In genomic region chr16:48358419-48358818, GRCh38 we compare ENCODE assay signal across 14 cellular contexts. TPM values are rescaled to one million over a fixed set of nuclear protein-coding genes. Genes with fewer than 3 reads are reported as not detected.
A peak's percentile ranks its signal among the peaks of the same experiment; 100 is the strongest.
DNase-seq lines count a peak whose midpoint lies in the region; ATAC-seq, FAIRE-seq and TF ChIP-seq lines count a peak whose summit lies in the region.
"Had no signal": no experiment of that assay in that cellular context is flagged by ENCODE, and none has a peak within 500 bp of the region (broad histone marks: within the 10 kb centered on the region; RNA-seq: fewer than 3 reads in every experiment).

No MANE protein-coding gene starts in this region.

- POLR2A ChIA-PET in WTC11 (lab: Charles Lee) (interaction anchor here (0.6 kb wide), 1 partner anchor 156 kb away, joined by 3 read pairs; no protein-coding TSS in a partner anchor), HepG2 (lab: Yijun Ruan, JAX) (no interaction called here)

- H3K4me1 ChIP-seq in HepG2 (ENCODE audit: insufficient read depth, low read length) (no peaks in the 10 kb centered on the region), psoas muscle (peaks cover 26% of the 10 kb centered on the region), mesenchymal stem cell (ENCODE audit: control insufficient read depth, insufficient read depth, low read depth, low read length) (peaks cover 2% of the 10 kb centered on the region)

- H3K4ac ChIP-seq in mesenchymal stem cell (ENCODE audit: low read depth in 1 of 2, low read length in 2 of 2), result no peak overlapping the region

- H3K4me3 Mint-ChIP-seq in activated naive CD4-positive, alpha-beta T cell treated with anti-CD3 and anti-CD28 coated beads, Interleukin-2, amount 50 U/mL, for 24 hours, result no peak overlapping the region
- H3K4me3 Mint-ChIP-seq in WTC11, result no peak overlapping the region
- no peak overlapping the region for H3K4me3 Mint-ChIP-seq in stimulated activated naive CD8-positive, alpha-beta T cell treated with anti-CD3 and anti-CD28 coated beads, Interleukin-15, amount 100 ng/mL, for 72 hours
- H3K4me3 Mint-ChIP-seq: H9 had no signal

- H3K27me3 ChIP-seq in HepG2 (ENCODE audit: control insufficient read depth in 1 of 2, insufficient read depth in 2 of 2, low read length in 2 of 2) (no peaks in the 10 kb centered on the region), psoas muscle (ENCODE audit: insufficient read depth in 3 of 3, low read length in 2 of 3) (no peaks in the 10 kb centered on the region), mesenchymal stem cell (ENCODE audit: control insufficient read depth in 1 of 2, insufficient read depth in 1 of 2, low read length in 2 of 2) (no peaks in the 10 kb centered on the region)
- H3K27me3 ChIP-seq: BLaER1 treated with 17β-estradiol and CSF1 and Interleukin-3, amounts not matched to agents 10 nM and 100 nM had no signal

- H3K9me3 ChIP-seq in HepG2 (ENCODE audit: low read length), result no peaks in the 10 kb centered on the region
- H3K9me3 ChIP-seq in psoas muscle, result no peaks in the 10 kb centered on the region
- no peaks in the 10 kb centered on the region for H3K9me3 ChIP-seq in mesenchymal stem cell (ENCODE audit: control insufficient read depth, low read length)
- H3K9me3 ChIP-seq: BLaER1 treated with 17β-estradiol and CSF1 and Interleukin-3, amounts not matched to agents 10 nM and 100 nM had no signal

- no peak overlapping the region for H3K9ac ChIP-seq in HepG2 (ENCODE audit: insufficient read depth, low read depth, low read length)
- H3K9ac ChIP-seq in mesenchymal stem cell (ENCODE audit: low read length), result no peak overlapping the region
- H3K9ac ChIP-seq: GM23248 had no signal

- H3K27ac ChIP-seq in HepG2 (ENCODE audit: extremely low read length, insufficient read depth, low read length) (no peak overlapping the region), psoas muscle (no peak overlapping the region), mesenchymal stem cell (ENCODE audit: low read length, poor library complexity, severe bottlenecking) (no peak overlapping the region)
- H3K27ac ChIP-seq: GM23248 had no signal

- peaks cover 33% of the 10 kb centered on the region for H3K4me1 Mint-ChIP-seq in activated naive CD4-positive, alpha-beta T cell treated with anti-CD3 and anti-CD28 coated beads, Interleukin-2, amount 50 U/mL, for 24 hours
- peaks cover 16% of the 10 kb centered on the region for H3K4me1 Mint-ChIP-seq in WTC11
- peaks cover 60% of the 10 kb centered on the region for H3K4me1 Mint-ChIP-seq in stimulated activated naive CD8-positive, alpha-beta T cell treated with anti-CD3 and anti-CD28 coated beads, Interleukin-15, amount 100 ng/mL, for 72 hours

- peaks cover 54% of the 10 kb centered on the region for H3K79me2 ChIP-seq in HepG2 (ENCODE audit: insufficient read depth, low read length)

- peaks cover 7 to 23% of the 10 kb centered on the region in 2 experiments for H3K36me3 ChIP-seq in HepG2 (replicated peaks in 1 of 2; ENCODE audit: control insufficient read depth in 1 of 2, insufficient read depth in 2 of 2, low read length in 2 of 2)
- H3K36me3 ChIP-seq in psoas muscle (ENCODE audit: insufficient read depth in 1 of 2, low read depth in 1 of 2), result peaks cover 4 to 49% of the 10 kb centered on the region in 2 donors
- peaks cover 13 to 66% of the 10 kb centered on the region in 2 experiments for H3K36me3 ChIP-seq in mesenchymal stem cell (ENCODE audit: control insufficient read depth in 1 of 2, insufficient read depth in 2 of 2, low read depth in 1 of 2, low read length in 2 of 2)

- intact Hi-C loops in HepG2 (cut with micrococcal nuclease; ENCODE audit: unreplicated experiment), result no loop called here
- intact Hi-C loops in psoas muscle (cut with DNase I), result no loop called here

- TF ChIP-seq CTCF in WTC11 (IDR thresholded peaks at IDR 0.05), result no peak
- TF ChIP-seq CTCF in HepG2 (CRISPR knock-in tag; IDR thresholded peaks at IDR 0.05), result no peak
- no peak for TF ChIP-seq CTCF in psoas muscle (IDR thresholded peaks at IDR 0.05)

- no peak overlapping the region for H4K91ac ChIP-seq in mesenchymal stem cell (ENCODE audit: low read length)

- H3K36me3 Mint-ChIP-seq in activated naive CD4-positive, alpha-beta T cell treated with anti-CD3 and anti-CD28 coated beads, Interleukin-2, amount 50 U/mL, for 24 hours, result peaks cover 6% of the 10 kb centered on the region
- H3K36me3 Mint-ChIP-seq in WTC11, result peaks cover 19% of the 10 kb centered on the region

- WGBS in HepG2 (ENCODE audit: low lambda C conversion rate), result 98% methylated on average over 3 of the region's 3 CpGs
- 88 to 98% (median 93%) methylated on average over 3 of the region's 3 CpGs for WGBS in psoas muscle, 3 donors
- WGBS in mesenchymal stem cell, result 100% methylated on average over 1 of the region's 3 CpGs

- in situ Hi-C loops in HepG2 (cut with HindIII; ENCODE audit: extremely low pct_ligation_motif_present, low pct_unique_long_range_greater_than_20kb), result loop anchor here (5.0 kb wide), 1 partner anchor 169 kb away; no protein-coding TSS in a partner anchor

- ATAC-seq in WTC11 (no peak), HepG2 (no peak), psoas muscle (no peak)
- ATAC-seq in stimulated activated naive CD8-positive, alpha-beta T cell treated with anti-CD3 and anti-CD28 coated beads, Interleukin-15, amount 100 ng/mL, for 72 hours, result no peak

- H2BK120ac ChIP-seq in mesenchymal stem cell (ENCODE audit: low read depth, low read length), result no peak overlapping the region

- BruUV-seq in HepG2 (replicated peaks; lab: Mats Ljungman, UMichigan), result no TSS peak

- CTCF ChIA-PET in WTC11 (lab: Charles Lee), result no interaction called here
- CTCF ChIA-PET in HepG2 (lab: Yijun Ruan, JAX; ENCODE audit: low intra/inter-chr PET ratio, low total read pairs), result no interaction called here

- H2BK12ac ChIP-seq in mesenchymal stem cell (ENCODE audit: low read length in 2 of 2), result no peak overlapping the region

- no peaks in the 10 kb centered on the region for H3K27me3 Mint-ChIP-seq in activated naive CD4-positive, alpha-beta T cell treated with anti-CD3 and anti-CD28 coated beads, Interleukin-2, amount 50 U/mL, for 24 hours
- no peaks in the 10 kb centered on the region for H3K27me3 Mint-ChIP-seq in WTC11 (ENCODE audit: low read depth)
- H3K27me3 Mint-ChIP-seq in stimulated activated naive CD8-positive, alpha-beta T cell treated with anti-CD3 and anti-CD28 coated beads, Interleukin-15, amount 100 ng/mL, for 72 hours, result no peaks in the 10 kb centered on the region
- H3K27me3 Mint-ChIP-seq: CD4-positive, CD25-positive, alpha-beta regulatory T cell had no signal

- no peak overlapping the region for H3K18ac ChIP-seq in mesenchymal stem cell (ENCODE audit: low read depth in 1 of 2, low read length in 2 of 2)

- peaks cover 20% of the 10 kb centered on the region for H3K79me1 ChIP-seq in mesenchymal stem cell (replicated peaks; ENCODE audit: low read length, poor library complexity, severe bottlenecking)

- no peak overlapping the region for H3K23ac ChIP-seq in mesenchymal stem cell (ENCODE audit: low read length in 2 of 2)

- TF ChIP-seq EP300 in HepG2 (IDR thresholded peaks at IDR 0.05; ENCODE audit: low read depth in 2 of 2, low read length in 2 of 2), result no peak
- no peak for TF ChIP-seq EP300 in HepG2 (CRISPR knock-in tag; IDR thresholded peaks at IDR 0.05; ENCODE audit: borderline replicate concordance)

- H2AFZ ChIP-seq in HepG2 (ENCODE audit: low read length) (no peak overlapping the region), mesenchymal stem cell (ENCODE audit: low read depth, low read length) (no peak overlapping the region)
- H2AFZ ChIP-seq: GM23248 had no signal

- no peak overlapping the region for H3K14ac ChIP-seq in mesenchymal stem cell (ENCODE audit: low read length in 2 of 2)

- H3K4me3 ChIP-seq in HepG2 (replicated peaks in 1 of 3; ENCODE audit: insufficient read depth in 1 of 3, low read depth in 2 of 3, low read length in 3 of 3) (no peak overlapping the region), psoas muscle (no peak overlapping the region), mesenchymal stem cell (ENCODE audit: insufficient read depth in 1 of 2, low read depth in 1 of 2, low read length in 2 of 2) (no peak overlapping the region)
- H3K4me3 ChIP-seq: BLaER1 treated with 17β-estradiol and CSF1 and Interleukin-3, amounts not matched to agents 10 nM and 100 nM; GM23248 had no signal

- FAIRE-seq in HepG2 (lab: Jason Lieb, UNC), result no peak
- FAIRE-seq: GM18507 had no signal

- no peak overlapping the region for H2BK5ac ChIP-seq in mesenchymal stem cell (ENCODE audit: low read depth, low read length, poor library complexity, severe bottlenecking)

- no peak overlapping the region for H2BK15ac ChIP-seq in mesenchymal stem cell (ENCODE audit: low read depth, poor library complexity, severe bottlenecking)

- no peak for DNase-seq in activated naive CD4-positive, alpha-beta T cell treated with Interleukin-2 at 50 U/mL for 16 hours
- DNase-seq in WTC11 (ENCODE audit: low spot score) (no peak), HepG2 (ENCODE audit: low spot score) (no peak), psoas muscle (no peak), mesenchymal stem cell (no peak)
- no peak for DNase-seq in stimulated activated naive CD8-positive, alpha-beta T cell treated with anti-CD3 and anti-CD28 coated beads, Interleukin-15, amount 100 ng/mL, for 72 hours
- DNase-seq: ACHN; CD4-positive, CD25-positive, alpha-beta regulatory T cell; DMS53; GM23248; H9 had no signal

- H3K27ac Mint-ChIP-seq in activated naive CD4-positive, alpha-beta T cell treated with anti-CD3 and anti-CD28 coated beads, Interleukin-2, amount 50 U/mL, for 24 hours, result peak overlapping the region; percentile 65
- H3K27ac Mint-ChIP-seq in WTC11, result no peak overlapping the region
- peak overlapping the region in 1 of 2 donors; percentile 46 for H3K27ac Mint-ChIP-seq in stimulated activated naive CD8-positive, alpha-beta T cell treated with anti-CD3 and anti-CD28 coated beads, Interleukin-15, amount 100 ng/mL, for 72 hours
- H3K27ac Mint-ChIP-seq: H9 had no signal

- no peak for TF ChIP-seq POLR2A in HepG2 (IDR thresholded peaks at IDR 0.05; ENCODE audit: insufficient read depth in 1 of 2, low read depth in 2 of 2, low read length in 2 of 2)

- H4K20me1 ChIP-seq in HepG2 (ENCODE audit: insufficient read depth, low read length), result peaks cover 3% of the 10 kb centered on the region; the same call in 1 of the 2 replicates

- H3K4me2 ChIP-seq in HepG2 (ENCODE audit: low read depth, low read length) (no peak overlapping the region), mesenchymal stem cell (ENCODE audit: low read length, poor library complexity, severe bottlenecking) (no peak overlapping the region)

- TF ChIP-seq RAD21 in HepG2 (CRISPR knock-in tag; IDR thresholded peaks at IDR 0.05), result no peak

- H4K8ac ChIP-seq in mesenchymal stem cell (ENCODE audit: low read length), result no peak overlapping the region

- H3K9me3 Mint-ChIP-seq in activated naive CD4-positive, alpha-beta T cell treated with anti-CD3 and anti-CD28 coated beads, Interleukin-2, amount 50 U/mL, for 24 hours, result no peaks in the 10 kb centered on the region
- no peaks in the 10 kb centered on the region for H3K9me3 Mint-ChIP-seq in WTC11
- no peaks in the 10 kb centered on the region for H3K9me3 Mint-ChIP-seq in stimulated activated naive CD8-positive, alpha-beta T cell treated with anti-CD3 and anti-CD28 coated beads, Interleukin-15, amount 100 ng/mL, for 72 hours
- H3K9me3 Mint-ChIP-seq: CD4-positive, CD25-positive, alpha-beta regulatory T cell; H9 had no signal

- H2AK5ac ChIP-seq in mesenchymal stem cell (ENCODE audit: low read length, severe bottlenecking), result no peak overlapping the region

RNA-seq across cellular contexts. Expression of gene SIAH1, which starts 26.8 kb away (rescaled TPM):
- total RNA-seq in WTC11 (2021), result 27.0 to 29.9 TPM (median 28.0 TPM) in 3 replicates
- 27.9 and 28.6 TPM in 2 replicates for total RNA-seq in HepG2 (2016; rRNA removed; fragmentation: Illumina TruSeq; extraction: Trizol)
- 12.9 and 14.7 TPM in 2 replicates for total RNA-seq in HepG2 (2016; cell fraction: cytosol; rRNA removed; fragmentation: Illumina TruSeq; extraction: Trizol; ENCODE audit: low read depth)
- total RNA-seq in HepG2 (2016; cell fraction: insoluble cytoplasmic fraction; rRNA removed; fragmentation: Illumina TruSeq; extraction: Trizol), result 27.3 TPM in 2 replicates
- total RNA-seq in HepG2 (2016; cell fraction: membrane; rRNA removed; fragmentation: Illumina TruSeq; extraction: Trizol), result 34.8 and 35.5 TPM in 2 replicates
- total RNA-seq in HepG2 (2016; cell fraction: nucleus; rRNA removed; fragmentation: Illumina TruSeq; extraction: Trizol), result 31.3 and 31.4 TPM in 2 replicates
- 15.4 and 16.0 TPM in 2 replicates for polyA plus RNA-seq in HepG2 (2011; rRNA removed)
- 12.9 and 14.9 TPM in 2 replicates for polyA plus RNA-seq in HepG2 (2011; cell fraction: cytosol; rRNA removed)
- polyA plus RNA-seq in HepG2 (2011; cell fraction: nucleus; rRNA removed), result 15.0 and 21.0 TPM in 2 replicates
- polyA plus RNA-seq in HepG2 (2012), result 22.2 and 25.1 TPM in 2 replicates
- 7.5 TPM in 2 replicates for polyA plus RNA-seq in HepG2 (2016; cell fraction: cytosol; fragmentation: Illumina TruSeq; extraction: Trizol; ENCODE audit: low read depth)
- 29.2 and 30.6 TPM in 2 replicates for polyA plus RNA-seq in HepG2 (2016; cell fraction: insoluble cytoplasmic fraction; fragmentation: Illumina TruSeq; extraction: Trizol; ENCODE audit: low read depth)
- 18.6 and 19.2 TPM in 2 replicates for polyA plus RNA-seq in HepG2 (2016; cell fraction: membrane; fragmentation: Illumina TruSeq; extraction: Trizol; ENCODE audit: low read depth)
- polyA plus RNA-seq in HepG2 (2016; cell fraction: nucleus; fragmentation: Illumina TruSeq; extraction: Trizol; ENCODE audit: insufficient read depth, low read depth), result 36.1 and 41.1 TPM in 2 replicates
- polyA minus RNA-seq in HepG2 (2011; rRNA and poly(A)+ RNA removed; ENCODE audit: low replicate concordance), result 34.2 and 46.5 TPM in 2 replicates
- 16.2 and 16.6 TPM in 2 replicates for polyA minus RNA-seq in HepG2 (2011; cell fraction: cytosol; rRNA and poly(A)+ RNA removed)
- polyA minus RNA-seq in HepG2 (2011; cell fraction: nucleus; rRNA and poly(A)+ RNA removed), result 47.6 and 57.8 TPM in 2 replicates
- 10 to 100 TPM; 16.2 to 26.0 (median 18.6) TPM for total RNA-seq in psoas muscle
- 10 to 100 TPM; 10.4 to 19.0 (median 16.2) TPM for polyA plus RNA-seq in psoas muscle
- 12.5 TPM for polyA plus RNA-seq in mesenchymal stem cell (2013, experiment 1 of 2)
- polyA plus RNA-seq in mesenchymal stem cell (2013, experiment 2 of 2), result 14.0 TPM
